In the genomic region with DNA sequence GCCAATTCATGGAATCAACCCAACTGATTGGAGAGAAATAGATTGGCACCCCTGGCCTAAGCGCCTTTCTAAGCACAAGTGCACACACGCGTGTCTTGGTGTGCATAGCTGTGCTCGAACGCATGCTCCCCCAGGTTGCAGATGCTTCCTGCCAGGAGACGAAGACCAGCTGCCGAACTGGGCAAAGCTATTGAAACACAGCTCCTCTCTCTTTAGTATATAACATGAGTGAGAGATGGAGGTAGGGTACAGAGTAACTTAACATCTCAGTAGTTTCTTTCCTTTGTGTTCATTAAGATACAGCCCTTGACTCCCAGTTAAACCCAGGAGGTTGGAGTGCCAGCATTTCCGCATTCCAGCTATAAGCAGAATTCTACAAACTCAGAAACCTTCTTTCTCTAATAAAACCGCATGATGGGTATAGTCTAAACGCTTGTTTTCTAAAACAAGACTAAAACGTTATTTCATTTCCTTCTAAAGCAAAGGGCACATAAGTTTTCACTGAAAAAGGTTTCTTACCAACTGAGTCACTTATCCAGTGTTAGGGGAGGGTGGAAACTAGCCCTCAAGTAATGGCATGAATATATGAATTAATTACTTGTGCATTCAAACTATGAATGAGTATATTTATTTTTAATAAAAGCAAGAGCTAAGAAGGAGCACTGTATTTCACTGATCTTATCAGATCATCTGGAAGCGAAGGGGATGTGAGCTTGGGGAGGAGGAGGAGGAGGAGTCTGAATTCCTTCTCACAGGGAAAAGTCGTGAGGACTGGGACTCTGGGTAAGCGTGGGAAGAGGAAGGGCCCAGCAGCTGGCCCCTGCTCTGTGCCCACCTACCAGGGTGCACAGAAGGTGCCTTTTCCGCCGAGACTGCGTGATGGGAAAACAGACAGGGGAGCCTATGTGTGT, we compare ENCODE assay signal across 12 cellular contexts.
DNase-seq lines count a peak whose midpoint lies in the region; ATAC-seq and TF ChIP-seq lines count a peak whose summit lies in the region.
"Had no signal": no experiment of that assay in that cellular context is flagged by ENCODE, and none has a peak within 500 bp of the region (broad histone marks: within the 10 kb centered on the region; RNA-seq: fewer than 3 reads in every experiment).

No MANE protein-coding gene starts in this region.

- TF ChIP-seq CTCF in glutamatergic neuron (IDR thresholded peaks at IDR 0.05; ENCODE audit: partially characterized antibody, unreplicated experiment): no peak
- TF ChIP-seq CTCF in ovary (IDR thresholded peaks at IDR 0.05): no peak
- no peak for TF ChIP-seq CTCF in GM13977 (IDR thresholded peaks at IDR 0.05; ENCODE audit: extremely low read depth, insufficient read depth, missing control alignments)

- peaks cover 15% of the 10 kb centered on the region for H3K27me3 Mint-ChIP-seq in glutamatergic neuron (ENCODE audit: unreplicated experiment)
- H3K27me3 Mint-ChIP-seq: B cell had no signal

- 24 to 44% (median 26%) methylated on average over 17 of the region's 17 CpGs for WGBS in ovary, 3 donors

- no peaks in the 10 kb centered on the region for H3K9me3 ChIP-seq in ovary
- H3K9me3 ChIP-seq: esophagus squamous epithelium had no signal

- peak; percentile 10 for DNase-seq in ELF-1 (ENCODE audit: low read depth, low spot score)
- DNase-seq in amniotic epithelial cell (ENCODE audit: low read depth): peak; percentile 18
- no peak for DNase-seq in glutamatergic neuron
- DNase-seq in ovary: peak; percentile 50 to 65 (median 61)
- no peak for DNase-seq in mucosa of gallbladder (ENCODE audit: low spot score)
- DNase-seq in GM13977 (ENCODE audit: low spot score): no peak
- DNase-seq: esophagus squamous epithelium, GDM1, T-helper 9 cell had no signal

- peaks cover 20% of the 10 kb centered on the region for H3K4me1 ChIP-seq in ovary (ENCODE audit: insufficient read depth)

- TF ChIP-seq POLR2A in ovary (IDR thresholded peaks at IDR 0.05): no peak

- peaks cover 4% of the 10 kb centered on the region for H3K36me3 Mint-ChIP-seq in glutamatergic neuron (ENCODE audit: unreplicated experiment)

- peak overlapping the region; percentile 11 for H3K27ac Mint-ChIP-seq in glutamatergic neuron (ENCODE audit: unreplicated experiment)
- H3K27ac Mint-ChIP-seq: B cell had no signal

- H3K4me3 ChIP-seq in ovary: no peak overlapping the region

- H3K27me3 ChIP-seq in ovary: no peaks in the 10 kb centered on the region
- H3K27me3 ChIP-seq: esophagus squamous epithelium had no signal

- TF ChIP-seq EP300 in ovary (IDR thresholded peaks at IDR 0.05): no peak

- peak overlapping the region in 1 of 2 donors; percentile 36 for H3K27ac ChIP-seq in ovary

- intact Hi-C loops in ovary (cut with DNase I): no loop called here

- peaks cover 14% of the 10 kb centered on the region for H3K9me3 Mint-ChIP-seq in glutamatergic neuron (ENCODE audit: unreplicated experiment)

- H3K4me1 Mint-ChIP-seq in glutamatergic neuron (ENCODE audit: low read depth, unreplicated experiment): peaks cover 47% of the 10 kb centered on the region
- H3K4me1 Mint-ChIP-seq: B cell had no signal

- H3K36me3 ChIP-seq in ovary: no peaks in the 10 kb centered on the region

- no peak for ATAC-seq in GM18909 (IDR thresholded peaks at IDR 0.05; ENCODE audit: poor library complexity, unreplicated experiment)
- ATAC-seq in HG03342 (IDR thresholded peaks at IDR 0.05; ENCODE audit: unreplicated experiment): no peak

- no peak overlapping the region for H3K4me3 Mint-ChIP-seq in glutamatergic neuron (ENCODE audit: unreplicated experiment)
- H3K4me3 Mint-ChIP-seq: B cell had no signal

- in situ Hi-C loops in GM13977 (cut with MboI; ENCODE audit: low pct_unique_long_range_greater_than_20kb, low sequenced_read_pairs, unreplicated experiment): no loop called here

Comparison
In these comparisons a context has a peak if more than half of its experiments do, and no peak if none do; other contexts are left out.
1. DNase-seq: peak in ELF-1 (single experiment), amniotic epithelial cell (single experiment) and ovary (5 of 5); none in glutamatergic neuron (single experiment), mucosa of gallbladder (single experiment) and GM13977 (single experiment).